Comparison of ENCODE assay signal across 8 cellular contexts in the genomic region with DNA sequence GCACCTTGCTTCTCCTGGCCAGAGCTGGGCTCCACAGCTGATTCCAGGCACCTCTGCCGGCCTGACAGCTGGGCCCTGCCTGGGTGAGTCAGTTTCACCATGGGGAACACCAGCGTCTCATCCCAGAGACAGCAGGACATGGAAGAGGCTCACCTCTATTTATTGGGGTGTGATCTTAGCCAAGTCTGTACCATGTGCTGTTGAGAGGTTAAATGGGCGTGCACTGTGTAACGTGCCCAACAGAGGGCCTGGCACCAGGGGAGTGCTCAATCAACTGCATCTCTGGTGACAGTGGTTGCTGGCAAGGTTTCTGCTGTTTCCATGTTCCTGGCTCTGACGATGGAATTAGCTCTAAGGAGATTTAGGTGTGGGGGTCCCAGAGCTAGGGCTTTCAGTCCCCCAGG. TPM values are rescaled to one million over a fixed set of nuclear protein-coding genes. Genes with fewer than 3 reads are reported as not detected.
DNase-seq lines count a peak whose midpoint lies in the region; ATAC-seq and TF ChIP-seq lines count a peak whose summit lies in the region.

No MANE protein-coding gene starts in this region.

- no peaks in the 10 kb centered on the region for H3K36me3 Mint-ChIP-seq in neural crest cell (ENCODE audit: low read depth)

- H3K9me3 ChIP-seq in aorta (ENCODE audit: control insufficient read depth, low read length) = no peaks in the 10 kb centered on the region

- peaks cover 6% of the 10 kb centered on the region for H3K27me3 Mint-ChIP-seq in neural crest cell (ENCODE audit: low read depth)

- ATAC-seq in HG02938 (IDR thresholded peaks at IDR 0.05; ENCODE audit: unreplicated experiment) (peak; percentile 63), aorta (ENCODE audit: low FRiP score) (peak; percentile 39)

- 32% methylated on average over 5 of the region's 5 CpGs for WGBS in aorta, 2 donors

- no peak overlapping the region for H3K27ac ChIP-seq in aorta (ENCODE audit: low read depth in 1 of 2, low read length in 2 of 2)

- peak overlapping the region; percentile 91 for H3K4me3 Mint-ChIP-seq in neural crest cell

- DNase-seq in 8988T (peak; percentile 61), NCI-H2081 (lab: John Stamatoyannopoulos, UW) (peak; percentile 54 to 76), epithelial cell of esophagus (ENCODE audit: low read depth) (peak; percentile 75), neural crest cell (ENCODE audit: low read depth, low spot score) (no peak), aorta (peak in 1 of 2 donors; percentile 47)
- DNase-seq in activated CD4-positive, alpha-beta T cell treated with anti-CD3 and anti-CD28 coated beads for 1 hour = peak; percentile 37

- TF ChIP-seq CTCF in GM12875 (IDR thresholded peaks at IDR 0.05; ENCODE audit: borderline replicate concordance, insufficient read depth, low read depth, low read length) (peak; percentile 49; the same call in 1 of the 2 replicates), epithelial cell of esophagus (IDR thresholded peaks at IDR 0.05; ENCODE audit: insufficient read depth, low read depth, low read length, missing control alignments) (peak; percentile 51), neural crest cell (conservative IDR thresholded peaks at IDR 0.05) (peak; percentile 37)

- no peaks in the 10 kb centered on the region for H3K9me3 Mint-ChIP-seq in neural crest cell

- H3K4me3 ChIP-seq in GM12875 (ENCODE audit: low read depth, low read length) (peak overlapping the region; percentile 96), epithelial cell of esophagus (ENCODE audit: low read length) (peak overlapping the region; percentile 72), aorta (ENCODE audit: low read length in 2 of 2) (peak overlapping the region in 1 of 2 donors; percentile 4)

- no peaks in the 10 kb centered on the region for H3K27me3 ChIP-seq in aorta (ENCODE audit: control insufficient read depth in 1 of 2, insufficient read depth in 2 of 2, low read length in 1 of 2)

- peaks cover 24% of the 10 kb centered on the region for H3K4me1 Mint-ChIP-seq in neural crest cell

- no peaks in the 10 kb centered on the region for H3K36me3 ChIP-seq in aorta (ENCODE audit: control insufficient read depth in 1 of 2, insufficient read depth in 2 of 2, low read length in 1 of 2)

- intact Hi-C loops in aorta (cut with DNase I) = no loop called here

- no peaks in the 10 kb centered on the region for H3K4me1 ChIP-seq in aorta (ENCODE audit: control insufficient read depth in 1 of 2, insufficient read depth in 2 of 2, low read length in 2 of 2)

- H3K27ac Mint-ChIP-seq in neural crest cell (ENCODE audit: unreplicated experiment) = no peak overlapping the region

RNA-seq across cellular contexts. Expression of gene CPLANE2, which starts 0.9 kb away (rescaled TPM):
- total RNA-seq in neural crest cell = 11.4 and 11.8 TPM in 2 replicates
- total RNA-seq in aorta = 1 to 10 TPM; 2.6 to 6.4 TPM
- 1 to 10 TPM; 1.9 to 3.2 TPM for polyA plus RNA-seq in aorta

RNA-seq across cellular contexts. Expression of gene ARHGEF19, which starts 23.6 kb away (rescaled TPM):
- 7.7 and 9.0 TPM in 2 replicates for total RNA-seq in neural crest cell
- total RNA-seq in aorta = 1 to 10 TPM; 7.1 to 8.6 TPM
- polyA plus RNA-seq in aorta = 10 to 100 TPM in 1 of 2 donors, 1 to 10 TPM in 1; 3.3 to 19.7 TPM
